ENCODE assay signal across 14 cellular contexts in genomic region chr12:15830538-15830937, GRCh38. TPM values are rescaled to one million over a fixed set of nuclear protein-coding genes. Genes with fewer than 3 reads are reported as not detected.
DNase-seq lines count a peak whose midpoint lies in the region; ATAC-seq and TF ChIP-seq lines count a peak whose summit lies in the region.
"Had no signal": no experiment of that assay in that cellular context is flagged by ENCODE, and none has a peak within 500 bp of the region (broad histone marks: within the 10 kb centered on the region; RNA-seq: fewer than 3 reads in every experiment).

No MANE protein-coding gene starts in this region.

- H3K4me3 Mint-ChIP-seq in stimulated activated effector memory CD8-positive, alpha-beta T cell treated with anti-CD3 and anti-CD28 coated beads, Interleukin-12 subunit alpha, Interleukin-12 subunit beta, amount 100 ng/mL, for 72 hours, result no peak overlapping the region
- H3K4me3 Mint-ChIP-seq: central memory CD8-positive, alpha-beta T cell had no signal

- H3K9me3 ChIP-seq in SJCRH30 (replicated peaks), result no peaks in the 10 kb centered on the region
- H3K9me3 ChIP-seq: suprapubic skin had no signal

- H3K9me3 Mint-ChIP-seq in stimulated activated effector memory CD8-positive, alpha-beta T cell treated with anti-CD3 and anti-CD28 coated beads, Interleukin-12 subunit alpha, Interleukin-12 subunit beta, amount 100 ng/mL, for 72 hours, result no peaks in the 10 kb centered on the region
- H3K9me3 Mint-ChIP-seq: central memory CD8-positive, alpha-beta T cell had no signal

- ATAC-seq in omental fat pad (ENCODE audit: low FRiP score) (peak; percentile 58), HG03025 (IDR thresholded peaks at IDR 0.05; ENCODE audit: low FRiP score, unreplicated experiment) (no peak)
- no peak for ATAC-seq in stimulated activated effector memory CD8-positive, alpha-beta T cell treated with anti-CD3 and anti-CD28 coated beads, Interleukin-12 subunit alpha, Interleukin-12 subunit beta, amount 100 ng/mL, for 72 hours

- no peaks in the 10 kb centered on the region for H3K27me3 ChIP-seq in SJCRH30
- H3K27me3 ChIP-seq: suprapubic skin had no signal

- DNase-seq in AG10803 (ENCODE audit: low read depth) (peak; percentile 72), SJCRH30 (peak in 1 of 2 experiments; percentile 13), epithelial cell of esophagus (ENCODE audit: low read depth) (peak; percentile 13), omental fat pad (ENCODE audit: low spot score) (no peak), COR-L47 (lab: John Stamatoyannopoulos, UW) (no peak)
- no peak for DNase-seq in stimulated activated CD4-positive, alpha-beta T cell treated with anti-CD3 and anti-CD28 coated beads, Interleukin-15, amount 100 ng/mL, for 24 hours
- no peak for DNase-seq in stimulated activated effector memory CD8-positive, alpha-beta T cell treated with anti-CD3 and anti-CD28 coated beads, Interleukin-12 subunit alpha, Interleukin-12 subunit beta, amount 100 ng/mL, for 72 hours (ENCODE audit: low spot score in 2 of 2)
- DNase-seq: activated gamma-delta T cell treated with Interleukin-2 at 50 U/mL for 16 hours, MM.1S, NCI-H2171, WERI-Rb-1 had no signal

- H3K27ac Mint-ChIP-seq in stimulated activated effector memory CD8-positive, alpha-beta T cell treated with anti-CD3 and anti-CD28 coated beads, Interleukin-12 subunit alpha, Interleukin-12 subunit beta, amount 100 ng/mL, for 72 hours, result no peak overlapping the region

- no peaks in the 10 kb centered on the region for H3K4me1 Mint-ChIP-seq in stimulated activated effector memory CD8-positive, alpha-beta T cell treated with anti-CD3 and anti-CD28 coated beads, Interleukin-12 subunit alpha, Interleukin-12 subunit beta, amount 100 ng/mL, for 72 hours
- H3K4me1 Mint-ChIP-seq: central memory CD8-positive, alpha-beta T cell had no signal

- H3K4me3 ChIP-seq in AG10803 (ENCODE audit: low read length) (no peak overlapping the region), SJCRH30 (no peak overlapping the region), epithelial cell of esophagus (ENCODE audit: low read length) (no peak overlapping the region)
- H3K4me3 ChIP-seq: suprapubic skin had no signal

- H3K36me3 ChIP-seq in SJCRH30, result no peaks in the 10 kb centered on the region
- H3K36me3 ChIP-seq: suprapubic skin, WERI-Rb-1 had no signal

- peaks cover 25% of the 10 kb centered on the region for H3K4me1 ChIP-seq in SJCRH30
- H3K4me1 ChIP-seq: suprapubic skin had no signal

- peak overlapping the region; percentile 27; the same call in 1 of the 2 replicates for H3K27ac ChIP-seq in SJCRH30
- H3K27ac ChIP-seq: suprapubic skin, WERI-Rb-1 had no signal

- no peaks in the 10 kb centered on the region for H3K36me3 Mint-ChIP-seq in stimulated activated effector memory CD8-positive, alpha-beta T cell treated with anti-CD3 and anti-CD28 coated beads, Interleukin-12 subunit alpha, Interleukin-12 subunit beta, amount 100 ng/mL, for 72 hours

- TF ChIP-seq CTCF in AG10803 (conservative IDR thresholded peaks at IDR 0.05; ENCODE audit: low read length) (no peak), epithelial cell of esophagus (IDR thresholded peaks at IDR 0.05; ENCODE audit: insufficient read depth, low read depth, low read length, missing control alignments) (no peak), omental fat pad (IDR thresholded peaks at IDR 0.05) (no peak)

RNA-seq across cellular contexts. Expression of gene EPS8, which starts 41.4 kb away (rescaled TPM):
- 23.3 and 27.1 TPM in 2 replicates for total RNA-seq in SJCRH30 (2014; rRNA removed; shearing (Covaris generic))
- total RNA-seq in omental fat pad, result 100 to 1,000 TPM; 181 to 354 (median 226) TPM

RNA-seq across cellular contexts. Expression of gene STRAP, which starts 51.6 kb away (rescaled TPM):
- 171 and 173 TPM in 2 replicates for total RNA-seq in SJCRH30 (2014; rRNA removed; shearing (Covaris generic))
- total RNA-seq in omental fat pad, result 10 to 100 TPM; 48.2 to 83.7 (median 68.1) TPM

Comparison
In these comparisons a context has a peak if more than half of its experiments do, and no peak if none do; other contexts are left out.
1. DNase-seq: peak in AG10803 (single experiment) and epithelial cell of esophagus (single experiment); none in omental fat pad (single experiment), COR-L47 (single experiment), stimulated activated CD4-positive, alpha-beta T cell treated with anti-CD3 and anti-CD28 coated beads, Interleukin-15, amount 100 ng/mL, for 24 hours (single experiment) and stimulated activated effector memory CD8-positive, alpha-beta T cell treated with anti-CD3 and anti-CD28 coated beads, Interleukin-12 subunit alpha, Interleukin-12 subunit beta, amount 100 ng/mL, for 72 hours (0 of 2).